Comparison of ENCODE assay signal across 22 cellular contexts in the genomic region with DNA sequence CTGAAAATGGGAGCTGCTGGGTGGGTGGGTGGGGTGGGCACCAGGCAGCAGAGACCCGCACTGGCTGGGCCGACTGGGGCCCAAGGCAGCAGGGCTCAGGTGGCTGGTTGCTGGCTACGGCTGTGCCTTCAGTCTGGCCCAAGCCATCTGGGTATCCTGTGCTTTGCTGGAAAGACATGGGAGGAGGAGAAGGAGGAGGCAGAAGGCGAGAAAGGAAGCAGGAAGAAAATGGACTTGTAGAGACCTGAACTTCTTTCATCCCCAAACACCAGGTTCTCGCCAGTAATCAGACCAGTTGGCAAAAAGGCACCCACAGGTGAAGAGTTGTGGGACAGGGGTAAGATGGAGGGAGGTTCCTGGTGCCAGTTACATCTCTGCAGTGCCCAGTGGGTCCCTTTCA.
DNase-seq lines count a peak whose midpoint lies in the region; ATAC-seq, FAIRE-seq and TF ChIP-seq lines count a peak whose summit lies in the region.
"Had no signal": no experiment of that assay in that cellular context is flagged by ENCODE, and none has a peak within 500 bp of the region (broad histone marks: within the 10 kb centered on the region; RNA-seq: fewer than 3 reads in every experiment).

No MANE protein-coding gene starts in this region.

- H3K79me1 ChIP-seq in mesendoderm (ENCODE audit: low read length), result no peaks in the 10 kb centered on the region

- H3K9ac ChIP-seq in mesendoderm (ENCODE audit: low read length), result no peak overlapping the region

- H3K18ac ChIP-seq in mesendoderm (ENCODE audit: low read length), result peak overlapping the region; percentile 31

- peaks cover 12% of the 10 kb centered on the region for H3K27me3 Mint-ChIP-seq in activated T-cell treated with anti-CD3 and anti-CD28 coated beads, Interleukin-2, amount 50 U/mL, for 24 hours
- H3K27me3 Mint-ChIP-seq in activated T-cell treated with anti-CD3 and anti-CD28 coated beads, Interleukin-2, amount 50 U/mL, for 72 hours (ENCODE audit: low read depth), result no peaks in the 10 kb centered on the region

- no peak overlapping the region for H3K27ac Mint-ChIP-seq in activated T-cell treated with anti-CD3 and anti-CD28 coated beads, Interleukin-2, amount 50 U/mL, for 24 hours
- H3K27ac Mint-ChIP-seq in activated T-cell treated with anti-CD3 and anti-CD28 coated beads, Interleukin-2, amount 50 U/mL, for 72 hours, result no peak overlapping the region
- H3K27ac Mint-ChIP-seq: IgD-negative memory B cell had no signal

- no peak for ATAC-seq in activated T-cell treated with anti-CD3 and anti-CD28 coated beads, Interleukin-2, amount 50 U/mL, for 72 hours (replicated peaks in 1 of 2)
- no peak for ATAC-seq in HG03135 (IDR thresholded peaks at IDR 0.05; ENCODE audit: unreplicated experiment)
- ATAC-seq: GM12878, HCT116, Panc1, Right ventricle myocardium inferior had no signal

- H4K5ac ChIP-seq in mesendoderm (ENCODE audit: low read length), result no peak overlapping the region

- WGBS in mesendoderm (ENCODE audit: extremely low coverage, insufficient coverage, low lambda C conversion rate), result no CpG with 5 or more reads among the region's 5 CpGs

- H3K4me3 Mint-ChIP-seq in activated T-cell treated with anti-CD3 and anti-CD28 coated beads, Interleukin-2, amount 50 U/mL, for 24 hours, result no peak overlapping the region
- H3K4me3 Mint-ChIP-seq in activated T-cell treated with anti-CD3 and anti-CD28 coated beads, Interleukin-2, amount 50 U/mL, for 72 hours, result no peak overlapping the region

- no peak overlapping the region for H2BK120ac ChIP-seq in mesendoderm (ENCODE audit: low read depth, low read length)

- H3K56ac ChIP-seq in mesendoderm (ENCODE audit: low read length), result peak overlapping the region; percentile 30

- no peak overlapping the region for H3K4me3 ChIP-seq in bronchial epithelial cell (ENCODE audit: low read depth, low read length)
- H3K4me3 ChIP-seq in mesendoderm (ENCODE audit: low read length), result no peak overlapping the region
- H3K4me3 ChIP-seq: GM12878 had no signal

- no peaks in the 10 kb centered on the region for H3K36me3 ChIP-seq in bronchial epithelial cell (ENCODE audit: control insufficient read depth, insufficient read depth, low read length)
- H3K36me3 ChIP-seq in mesendoderm (ENCODE audit: control insufficient read depth, insufficient read depth, low read length), result no peaks in the 10 kb centered on the region

- H3K27me3 ChIP-seq in bronchial epithelial cell (ENCODE audit: control insufficient read depth, insufficient read depth, low read length) (peaks cover 3% of the 10 kb centered on the region), mesendoderm (ENCODE audit: insufficient read depth, low read length, poor library complexity) (no peaks in the 10 kb centered on the region)

- no peaks in the 10 kb centered on the region for H3K9me3 Mint-ChIP-seq in activated T-cell treated with anti-CD3 and anti-CD28 coated beads, Interleukin-2, amount 50 U/mL, for 24 hours
- H3K9me3 Mint-ChIP-seq in activated T-cell treated with anti-CD3 and anti-CD28 coated beads, Interleukin-2, amount 50 U/mL, for 72 hours, result no peaks in the 10 kb centered on the region
- H3K9me3 Mint-ChIP-seq: IgD-negative memory B cell had no signal

- H2AK5ac ChIP-seq in mesendoderm (ENCODE audit: low read length), result peak overlapping the region; percentile 37

- peaks cover under 1% of the 10 kb centered on the region for H3K4me1 Mint-ChIP-seq in activated T-cell treated with anti-CD3 and anti-CD28 coated beads, Interleukin-2, amount 50 U/mL, for 24 hours (ENCODE audit: low read depth)
- H3K4me1 Mint-ChIP-seq in activated T-cell treated with anti-CD3 and anti-CD28 coated beads, Interleukin-2, amount 50 U/mL, for 72 hours (ENCODE audit: low read depth), result peaks cover 2% of the 10 kb centered on the region

- H2BK5ac ChIP-seq in mesendoderm (ENCODE audit: low read length), result no peak overlapping the region

- H2BK15ac ChIP-seq in mesendoderm (replicated peaks; ENCODE audit: low read depth), result no peak overlapping the region

- no peak overlapping the region for H4K8ac ChIP-seq in mesendoderm (ENCODE audit: low read depth, low read length)

- H3K4me2 ChIP-seq in mesendoderm (ENCODE audit: low read length), result no peak overlapping the region

- no peak overlapping the region for H3K27ac ChIP-seq in mesendoderm (ENCODE audit: low read depth, low read length)
- H3K27ac ChIP-seq: C4-2B had no signal

- no peaks in the 10 kb centered on the region for H3K36me3 Mint-ChIP-seq in activated T-cell treated with anti-CD3 and anti-CD28 coated beads, Interleukin-2, amount 50 U/mL, for 24 hours (ENCODE audit: low read depth)
- H3K36me3 Mint-ChIP-seq in activated T-cell treated with anti-CD3 and anti-CD28 coated beads, Interleukin-2, amount 50 U/mL, for 72 hours (ENCODE audit: insufficient read depth in 2 of 2), result no peaks in the 10 kb centered on the region
- H3K36me3 Mint-ChIP-seq: IgD-negative memory B cell had no signal

- TF ChIP-seq CTCF in bronchial epithelial cell (IDR thresholded peaks at IDR 0.05; ENCODE audit: insufficient read depth, low read length, severe bottlenecking), result no peak

- H3K4me1 ChIP-seq in mesendoderm (ENCODE audit: control insufficient read depth, low read depth, low read length), result peaks cover 7% of the 10 kb centered on the region

- H3K23ac ChIP-seq in mesendoderm (ENCODE audit: low read length), result no peak overlapping the region

- H3K4ac ChIP-seq in mesendoderm (ENCODE audit: low read depth, low read length), result no peak overlapping the region

- no peak for FAIRE-seq in bronchial epithelial cell (lab: Jason Lieb, UNC)
- FAIRE-seq in urothelium cell line (lab: Jason Lieb, UNC), result peak; percentile 32
- FAIRE-seq: A204.1, GM12878, GM19239 had no signal

- no peaks in the 10 kb centered on the region for H3K79me2 ChIP-seq in mesendoderm (ENCODE audit: control insufficient read depth, insufficient read depth, low read length)

- peak; percentile 21 for DNase-seq in activated T-cell treated with anti-CD3 and anti-CD28 coated beads, Interleukin-2, amount 50 U/mL, for 24 hours
- DNase-seq in activated T-cell treated with anti-CD3 and anti-CD28 coated beads, Interleukin-2, amount 50 U/mL, for 72 hours, result no peak
- DNase-seq in bronchial epithelial cell (ENCODE audit: low read depth), result peak; percentile 5
- no peak for DNase-seq in mesendoderm
- DNase-seq in urothelium cell line (ENCODE audit: low spot score), result no peak
- no peak for DNase-seq in NCI-H187 (lab: John Stamatoyannopoulos, UW)
- DNase-seq in COLO829 (ENCODE audit: low spot score), result no peak
- DNase-seq: COR-L47, DMS53, MV-4-11, NCI-H1694, NCI-H446, NCI-H774 had no signal

Comparison
In these comparisons a context has a peak if more than half of its experiments do, and no peak if none do; other contexts are left out.
1. DNase-seq: peak in activated T-cell treated with anti-CD3 and anti-CD28 coated beads, Interleukin-2, amount 50 U/mL, for 24 hours (single experiment) and bronchial epithelial cell (single experiment); none in activated T-cell treated with anti-CD3 and anti-CD28 coated beads, Interleukin-2, amount 50 U/mL, for 72 hours (0 of 2), mesendoderm (single experiment), urothelium cell line (single experiment), NCI-H187 (0 of 2) and COLO829 (single experiment).